ENCODE assay signal across 22 cellular contexts in the genomic region with DNA sequence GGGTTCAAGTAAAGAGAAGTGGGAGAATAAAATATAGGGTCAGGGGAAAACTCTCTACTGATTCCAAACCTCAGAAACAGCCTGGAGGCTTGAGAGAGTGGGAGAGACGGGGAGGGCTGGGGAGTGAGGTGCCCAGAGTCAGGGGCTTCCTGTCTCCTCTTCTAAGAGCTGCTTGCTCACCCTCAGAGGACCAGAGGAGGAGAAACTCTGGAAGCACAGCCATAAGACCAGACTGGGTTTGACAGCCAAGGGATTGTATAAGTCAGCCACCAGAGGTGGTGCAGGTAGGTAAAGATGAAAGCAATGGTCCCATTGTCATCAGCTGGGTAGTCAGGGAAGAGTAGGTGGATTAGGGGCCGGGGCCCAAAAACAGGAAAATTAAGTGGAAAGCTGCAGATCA.
"Had no signal": no experiment of that assay in that cellular context is flagged by ENCODE, and none has a peak within 500 bp of the region (broad histone marks: within the 10 kb centered on the region; RNA-seq: fewer than 3 reads in every experiment).

No MANE protein-coding gene starts in this region.

- H3K4me2 ChIP-seq: hepatocyte had no signal

- ATAC-seq: activated T-cell treated with anti-CD3 and anti-CD28 coated beads, Interleukin-2, amount 50 U/mL, for 4 hours; natural killer cell treated with Interleukin-12 subunit alpha and Interleukin-12 subunit beta and Interleukin-15 and Interleukin-18, amount 100 ng/mL, for 72 hours; SK-N-SH treated with all-trans-retinoic acid at 6 μM for 48 hours; stimulated activated memory B cell treated with anti-CD40 and anti-IgM and Interleukin-4, amounts not matched to agents 10 μg/mL and 1 μg/mL and 100 μg/mL, for 72 hours; T-cell had no signal

- H3K36me3 ChIP-seq: right lobe of liver, stomach, upper lobe of left lung had no signal

- H3K27ac Mint-ChIP-seq: activated CD4-positive, alpha-beta T cell treated with anti-CD3 and anti-CD28 coated beads, Interleukin-2, amount 10 ng/mL, durations not matched to agents 7 days and 5 days; activated naive CD8-positive, alpha-beta T cell treated with anti-CD3 and anti-CD28 coated beads for 36 hours; activated T-helper 2 cell treated with anti-CD3 and anti-CD28 coated beads, Interferon-gamma antibody, Interleukin-2, Interleukin-4, amounts not matched to agents 10 μg/mL and 5 μg/mL and 100 μg/mL, durations not matched to agents 14 hours and 24 hours and 36 hours; natural killer cell treated with Interleukin-12 subunit alpha and Interleukin-12 subunit beta and Interleukin-15 and Interleukin-18, amount 100 ng/mL, for 72 hours; stimulated activated memory B cell treated with anti-CD40 and anti-IgM and Interleukin-4, amounts not matched to agents 10 μg/mL and 1 μg/mL and 100 μg/mL, for 72 hours; T-cell; T-helper 2 cell treated with Interferon-gamma antibody and Interleukin-4, amounts not matched to agents 5 μg/mL and 100 μg/mL, for 36 hours had no signal

- DNase-seq: activated CD4-positive, alpha-beta T cell treated with anti-CD3 and anti-CD28 coated beads, Interleukin-2, amount 10 ng/mL, durations not matched to agents 7 days and 5 days; activated CD4-positive, CD25-positive, alpha-beta regulatory T cell treated with anti-CD3 and anti-CD28 coated beads, Interleukin-2, amount 50 U/mL, for 72 hours; activated CD8-positive, alpha-beta memory T cell treated with anti-CD3 and anti-CD28 coated beads, Interleukin-2, amount 50 U/mL, for 4 hours; activated naive CD4-positive, alpha-beta T cell; activated naive CD8-positive, alpha-beta T cell treated with anti-CD3 and anti-CD28 coated beads for 36 hours; activated T-cell treated with anti-CD3 and anti-CD28 coated beads, Interleukin-2, amount 50 U/mL, for 4 hours; cerebellar nuclear complex; mammary epithelial cell; right lobe of liver; small intestine; stimulated activated CD4-positive, alpha-beta T cell treated with anti-CD3 and anti-CD28 coated beads, Interleukin-2, amount 100 ng/mL, for 24 hours; stomach; T-cell; upper lobe of left lung had no signal

- H3K4me1 ChIP-seq: right lobe of liver, upper lobe of left lung had no signal

- H3K9me3 Mint-ChIP-seq: activated CD4-positive, alpha-beta T cell treated with anti-CD3 and anti-CD28 coated beads, Interleukin-2, amount 10 ng/mL, durations not matched to agents 7 days and 5 days; activated T-cell treated with anti-CD3 and anti-CD28 coated beads, Interleukin-2, amount 50 U/mL, for 4 hours; activated T-helper 2 cell treated with anti-CD3 and anti-CD28 coated beads, Interferon-gamma antibody, Interleukin-2, Interleukin-4, amounts not matched to agents 10 μg/mL and 5 μg/mL and 100 μg/mL, durations not matched to agents 14 hours and 24 hours and 36 hours; natural killer cell treated with Interleukin-12 subunit alpha and Interleukin-12 subunit beta and Interleukin-15 and Interleukin-18, amount 100 ng/mL, for 72 hours; stimulated activated memory B cell treated with anti-CD40 and anti-IgM and Interleukin-4, amounts not matched to agents 10 μg/mL and 1 μg/mL and 100 μg/mL, for 72 hours; T-cell; T-helper 2 cell treated with Interferon-gamma antibody and Interleukin-4, amounts not matched to agents 5 μg/mL and 100 μg/mL, for 36 hours had no signal

- H3K79me2 ChIP-seq: hepatocyte had no signal

- H3K4me1 Mint-ChIP-seq: activated CD4-positive, alpha-beta T cell treated with anti-CD3 and anti-CD28 coated beads, Interleukin-2, amount 10 ng/mL, durations not matched to agents 7 days and 5 days; T-cell had no signal

- H3K4me3 Mint-ChIP-seq: activated CD4-positive, alpha-beta T cell treated with anti-CD3 and anti-CD28 coated beads, Interleukin-2, amount 10 ng/mL, durations not matched to agents 7 days and 5 days; activated naive CD8-positive, alpha-beta T cell treated with anti-CD3 and anti-CD28 coated beads for 36 hours; activated T-cell treated with anti-CD3 and anti-CD28 coated beads, Interleukin-2, amount 50 U/mL, for 4 hours; natural killer cell treated with Interleukin-12 subunit alpha and Interleukin-12 subunit beta and Interleukin-15 and Interleukin-18, amount 100 ng/mL, for 72 hours; stimulated activated memory B cell treated with anti-CD40 and anti-IgM and Interleukin-4, amounts not matched to agents 10 μg/mL and 1 μg/mL and 100 μg/mL, for 72 hours; T-cell; T-helper 2 cell treated with Interferon-gamma antibody and Interleukin-4, amounts not matched to agents 5 μg/mL and 100 μg/mL, for 36 hours had no signal

- H3K27me3 Mint-ChIP-seq: activated naive CD8-positive, alpha-beta T cell treated with anti-CD3 and anti-CD28 coated beads for 36 hours; natural killer cell treated with Interleukin-12 subunit alpha and Interleukin-12 subunit beta and Interleukin-15 and Interleukin-18, amount 100 ng/mL, for 72 hours; stimulated activated memory B cell treated with anti-CD40 and anti-IgM and Interleukin-4, amounts not matched to agents 10 μg/mL and 1 μg/mL and 100 μg/mL, for 72 hours; T-cell had no signal

- H3K27me3 ChIP-seq: hepatocyte, right lobe of liver, stomach, upper lobe of left lung had no signal

- H3K36me3 Mint-ChIP-seq: natural killer cell treated with Interleukin-12 subunit alpha and Interleukin-12 subunit beta and Interleukin-15 and Interleukin-18, amount 100 ng/mL, for 72 hours; stimulated activated memory B cell treated with anti-CD40 and anti-IgM and Interleukin-4, amounts not matched to agents 10 μg/mL and 1 μg/mL and 100 μg/mL, for 72 hours; T-cell had no signal

- H3K9me3 ChIP-seq: right lobe of liver, upper lobe of left lung had no signal

- H3K27ac ChIP-seq: hepatocyte, right lobe of liver, VCaP had no signal

- H3K4me3 ChIP-seq: coronary artery, hepatocyte, right lobe of liver, stomach, upper lobe of left lung had no signal

- H2AFZ ChIP-seq: hepatocyte had no signal
